In the genomic region with DNA sequence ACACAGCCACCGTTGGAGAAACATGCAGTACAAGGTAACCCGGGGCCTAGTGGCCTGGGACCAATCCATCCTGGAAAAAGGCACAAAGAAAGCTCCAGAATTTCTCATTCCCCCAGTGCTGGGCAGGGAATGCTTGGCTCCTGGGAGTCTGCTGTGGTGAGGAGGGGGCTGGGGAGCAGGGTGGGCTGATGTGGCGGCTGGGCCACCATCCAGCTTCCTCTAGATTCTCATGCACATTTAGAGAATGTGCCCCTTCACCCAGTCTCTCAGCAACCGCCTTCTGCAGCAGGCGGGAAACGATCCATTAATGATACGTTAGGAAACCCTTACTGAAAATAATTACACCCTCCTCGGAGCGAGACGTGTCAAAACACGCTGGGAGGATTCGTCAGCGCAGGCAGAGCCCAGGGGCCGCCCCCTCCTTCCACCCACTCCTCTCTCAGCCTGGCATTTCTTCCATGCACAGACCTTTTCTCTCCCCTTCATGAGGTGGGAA, we compare ENCODE assay signal across 15 cellular contexts. TPM values are rescaled to one million over a fixed set of nuclear protein-coding genes. Genes with fewer than 3 reads are reported as not detected.
DNase-seq lines count a peak whose midpoint lies in the region; ATAC-seq and TF ChIP-seq lines count a peak whose summit lies in the region.
"Had no signal": no experiment of that assay in that cellular context is flagged by ENCODE, and none has a peak within 500 bp of the region (broad histone marks: within the 10 kb centered on the region; RNA-seq: fewer than 3 reads in every experiment).

No MANE protein-coding gene starts in this region.

- peaks cover 13% of the 10 kb centered on the region for H3K4me1 ChIP-seq in mammary epithelial cell (ENCODE audit: insufficient read depth, low read length)
- H3K4me1 ChIP-seq in trophoblast cell (ENCODE audit: control insufficient read depth in 1 of 2, insufficient read depth in 2 of 2, low read length in 2 of 2): peaks cover 19 to 20% of the 10 kb centered on the region in 2 experiments
- H3K4me1 ChIP-seq in CD4-positive, alpha-beta memory T cell (ENCODE audit: insufficient read depth, low read length): no peaks in the 10 kb centered on the region
- peaks cover 0 to 7% (median 0%) of the 10 kb centered on the region in 4 donors for H3K4me1 ChIP-seq in tibial nerve
- H3K4me1 ChIP-seq in gastroesophageal sphincter: no peaks in the 10 kb centered on the region

- WGBS in mammary epithelial cell (ENCODE audit: low coverage, missing lambda C conversion rate): 0% methylated on average over 3 of the region's 14 CpGs
- no CpG with 5 or more reads among the region's 14 CpGs for WGBS in trophoblast cell (ENCODE audit: extremely low coverage, insufficient coverage, insufficient read length)
- WGBS in tibial nerve, 2 donors: 28 to 40% methylated on average over 14 of the region's 14 CpGs
- 67 to 80% methylated on average over 4 to 5 of the region's 14 CpGs for WGBS in gastroesophageal sphincter (ENCODE audit: low coverage in 1 of 2), 2 donors

- H3K4me3 ChIP-seq in mammary epithelial cell (replicated peaks in 1 of 3; ENCODE audit: insufficient read depth in 1 of 3, low read depth in 2 of 3, low read length in 3 of 3) (no peak overlapping the region), trophoblast cell (ENCODE audit: low read depth, low read length) (no peak overlapping the region), tibial nerve (no peak overlapping the region), gastroesophageal sphincter (no peak overlapping the region)
- H3K4me3 ChIP-seq in CD4-positive, alpha-beta memory T cell (ENCODE audit: low read length in 2 of 2): no peak overlapping the region
- H3K4me3 ChIP-seq: coronary artery, mucosa of descending colon had no signal

- ATAC-seq in gastroesophageal sphincter: no peak
- ATAC-seq: activated CD4-positive, CD25-positive, alpha-beta regulatory T cell treated with anti-CD3 and anti-CD28 coated beads, Interleukin-2, amount 50 U/mL, for 24 hours; mucosa of descending colon; stimulated activated naive CD8-positive, alpha-beta T cell treated with anti-CD3 and anti-CD28 coated beads, Interleukin-15, Interleukin-2, amounts not matched to agents 100 U/mL and 50 U/mL, for 24 hours had no signal

- H3K23ac ChIP-seq in trophoblast cell (ENCODE audit: low read length): no peak overlapping the region

- H3K27me3 ChIP-seq in mammary epithelial cell (ENCODE audit: insufficient read depth, low read length) (no peaks in the 10 kb centered on the region), trophoblast cell (ENCODE audit: insufficient read depth, low read length) (no peaks in the 10 kb centered on the region), tibial nerve (no peaks in the 10 kb centered on the region), gastroesophageal sphincter (no peaks in the 10 kb centered on the region)
- no peaks in the 10 kb centered on the region for H3K27me3 ChIP-seq in CD4-positive, alpha-beta memory T cell (ENCODE audit: insufficient read depth, low read length)

- no peak overlapping the region for H3K4ac ChIP-seq in trophoblast cell (ENCODE audit: low read depth, low read length)

- no peaks in the 10 kb centered on the region for H3K36me3 Mint-ChIP-seq in CD4-positive, alpha-beta memory T cell

- H3K14ac ChIP-seq in trophoblast cell (ENCODE audit: low read length): peak overlapping the region; percentile 37

- peak overlapping the region; percentile 50 for H2AFZ ChIP-seq in mammary epithelial cell (ENCODE audit: low read depth, low read length)
- H2AFZ ChIP-seq in trophoblast cell (ENCODE audit: insufficient read depth, low read length, poor library complexity): no peak overlapping the region

- CTCF ChIA-PET in mammary epithelial cell (lab: Charles Lee; ENCODE audit: low non-redundant PET): interaction anchor here (0.6 kb wide), 1 partner anchor 54 kb away, joined by 5 read pairs; no protein-coding TSS in a partner anchor
- CTCF ChIA-PET in CD4-positive, alpha-beta memory T cell (lab: Charles Lee; ENCODE audit: partially characterized antibody): no interaction called here

- DNase-seq in HPDE6-E6E7 (ENCODE audit: extremely low spot score) (peak; percentile 86), NCI-H2171 (lab: John Stamatoyannopoulos, UW) (peak; percentile 88), mammary epithelial cell (peak; percentile 74), trophoblast cell (peak in 1 of 2 donors; percentile 31), NCI-H2029 treated with DMSO at 0.1 percent for 48 hours (lab: John Stamatoyannopoulos, UW) (no peak), tibial nerve (ENCODE audit: low spot score in 2 of 2) (no peak)
- no peak for DNase-seq in CD4-positive, alpha-beta memory T cell
- DNase-seq: activated T-cell treated with anti-CD3 and anti-CD28 coated beads, Interleukin-2, amount 50 U/mL, for 1 hour; EL; mucosa of descending colon; NK-92 treated with Interleukin-12 subunit alpha and Interleukin-12 subunit beta, amount 100 ng/mL, for 24 hours; stimulated activated naive CD8-positive, alpha-beta T cell treated with anti-CD3 and anti-CD28 coated beads, Interleukin-15, Interleukin-2, amounts not matched to agents 100 U/mL and 50 U/mL, for 24 hours had no signal

- H3K9me3 ChIP-seq in mammary epithelial cell (replicated peaks; ENCODE audit: insufficient read depth, low read length): no peaks in the 10 kb centered on the region
- H3K9me3 ChIP-seq in trophoblast cell (ENCODE audit: insufficient read depth, low read depth, low read length): no peaks in the 10 kb centered on the region
- no peaks in the 10 kb centered on the region for H3K9me3 ChIP-seq in CD4-positive, alpha-beta memory T cell (ENCODE audit: control insufficient read depth in 1 of 2, low read length in 2 of 2)
- no peaks in the 10 kb centered on the region for H3K9me3 ChIP-seq in tibial nerve
- no peaks in the 10 kb centered on the region for H3K9me3 ChIP-seq in gastroesophageal sphincter
- H3K9me3 ChIP-seq: mucosa of descending colon had no signal

- no peaks in the 10 kb centered on the region for H3K9me3 Mint-ChIP-seq in CD4-positive, alpha-beta memory T cell

- TF ChIP-seq POLR2A in tibial nerve (IDR thresholded peaks at IDR 0.05): no peak
- TF ChIP-seq POLR2A in gastroesophageal sphincter (IDR thresholded peaks at IDR 0.05): no peak

- H4K91ac ChIP-seq in trophoblast cell (ENCODE audit: low read depth, low read length): peak overlapping the region; percentile 79

- no peak for TF ChIP-seq EP300 in tibial nerve (IDR thresholded peaks at IDR 0.05)
- no peak for TF ChIP-seq EP300 in gastroesophageal sphincter (IDR thresholded peaks at IDR 0.05)

- no peak overlapping the region for H2AK5ac ChIP-seq in trophoblast cell (ENCODE audit: low read length)

- TF ChIP-seq CTCF in mammary epithelial cell (conservative IDR thresholded peaks at IDR 0.05 in 1 of 2, IDR thresholded peaks at IDR 0.05 in 1 of 2; ENCODE audit: extremely low read depth in 1 of 2, insufficient read depth in 1 of 2, low read depth in 1 of 2, low read length in 2 of 2) (no peak), tibial nerve (IDR thresholded peaks at IDR 0.05) (no peak), gastroesophageal sphincter (IDR thresholded peaks at IDR 0.05) (no peak)

- H3K4me3 Mint-ChIP-seq in CD4-positive, alpha-beta memory T cell: no peak overlapping the region

- H3K27me3 Mint-ChIP-seq in CD4-positive, alpha-beta memory T cell: no peaks in the 10 kb centered on the region

- no peaks in the 10 kb centered on the region for H4K20me1 ChIP-seq in mammary epithelial cell (ENCODE audit: insufficient read depth, low read length)

- no peak overlapping the region for H2BK5ac ChIP-seq in trophoblast cell (ENCODE audit: low read depth, low read length, poor library complexity)

- H3K79me1 ChIP-seq in trophoblast cell (ENCODE audit: low read length): peaks cover 22% of the 10 kb centered on the region

- H3K18ac ChIP-seq in trophoblast cell (ENCODE audit: low read length): no peak overlapping the region

- peak overlapping the region; percentile 4 for H3K27ac ChIP-seq in mammary epithelial cell (ENCODE audit: insufficient read depth, low read depth, low read length)
- H3K27ac ChIP-seq in trophoblast cell (ENCODE audit: low read depth, low read length): no peak overlapping the region
- no peak overlapping the region for H3K27ac ChIP-seq in CD4-positive, alpha-beta memory T cell (ENCODE audit: low read depth, low read length)
- H3K27ac ChIP-seq in tibial nerve: no peak overlapping the region
- no peak overlapping the region for H3K27ac ChIP-seq in gastroesophageal sphincter
- H3K27ac ChIP-seq: coronary artery had no signal

- intact Hi-C loops in mammary epithelial cell (cut with micrococcal nuclease): loop anchor here (1.0 kb wide), 1 partner anchor 11 kb away; no protein-coding TSS in a partner anchor
- intact Hi-C loops in CD4-positive, alpha-beta memory T cell (cut with micrococcal nuclease): no loop called here

- no peaks in the 10 kb centered on the region for H3K4me1 Mint-ChIP-seq in CD4-positive, alpha-beta memory T cell

- BruUV-seq in mammary epithelial cell (replicated peaks; lab: Mats Ljungman, UMichigan): no TSS peak

- POLR2A ChIA-PET in CD4-positive, alpha-beta memory T cell (lab: Charles Lee; ENCODE audit: partially characterized antibody): no interaction called here

- dilution Hi-C loops in mammary epithelial cell (cut with HindIII; ENCODE audit: low sequenced_read_pairs): no loop called here

- H3K36me3 ChIP-seq in mammary epithelial cell (ENCODE audit: insufficient read depth, low read length): no peaks in the 10 kb centered on the region
- no peaks in the 10 kb centered on the region for H3K36me3 ChIP-seq in trophoblast cell (ENCODE audit: control insufficient read depth in 1 of 2, insufficient read depth in 2 of 2, low read length in 2 of 2)
- H3K36me3 ChIP-seq in CD4-positive, alpha-beta memory T cell (ENCODE audit: insufficient read depth, low read length): no peaks in the 10 kb centered on the region
- no peaks in the 10 kb centered on the region for H3K36me3 ChIP-seq in tibial nerve
- no peaks in the 10 kb centered on the region for H3K36me3 ChIP-seq in gastroesophageal sphincter

- H2BK12ac ChIP-seq in trophoblast cell (ENCODE audit: low read length): peak overlapping the region; percentile 10

- no peak overlapping the region for H3K27ac Mint-ChIP-seq in CD4-positive, alpha-beta memory T cell

- H3K4me2 ChIP-seq in mammary epithelial cell (ENCODE audit: insufficient read depth, low read depth, low read length): peak overlapping the region; percentile 51
- H3K4me2 ChIP-seq in trophoblast cell (ENCODE audit: low read length): no peak overlapping the region

- H3K9ac ChIP-seq in mammary epithelial cell (ENCODE audit: insufficient read depth, low read length) (peak overlapping the region; percentile 13), trophoblast cell (ENCODE audit: low read length) (no peak overlapping the region)

- H4K8ac ChIP-seq in trophoblast cell (ENCODE audit: low read depth, low read length): no peak overlapping the region

- in situ Hi-C loops in mammary epithelial cell (cut with MboI; ENCODE audit: low sequenced_read_pairs in 2 of 2): no loop called here

- H3K79me2 ChIP-seq in mammary epithelial cell (ENCODE audit: insufficient read depth, low read length) (no peaks in the 10 kb centered on the region), trophoblast cell (ENCODE audit: control insufficient read depth, insufficient read depth, low read length, poor library complexity) (peaks cover 2% of the 10 kb centered on the region)

- peak overlapping the region; percentile 73 for H2BK120ac ChIP-seq in trophoblast cell (ENCODE audit: insufficient read depth, low read length, poor library complexity)

- no peak overlapping the region for H4K12ac ChIP-seq in trophoblast cell (ENCODE audit: low read depth, low read length)

RNA-seq across cellular contexts. Expression of a gene that starts 55.9 kb away (rescaled TPM):
- 10 to 100 TPM; 15.7 to 20.0 TPM for total RNA-seq in mammary epithelial cell
- polyA plus RNA-seq in mammary epithelial cell: 8.2 TPM
- 53.8 TPM for polyA minus RNA-seq in mammary epithelial cell
- polyA plus RNA-seq in trophoblast cell (2013): 108 and 116 TPM in 2 replicates
- 10 to 100 TPM; 31.0 to 31.2 TPM for total RNA-seq in CD4-positive, alpha-beta memory T cell
- polyA plus RNA-seq in CD4-positive, alpha-beta memory T cell: 1 to 10 TPM; 2.7 to 4.7 TPM
- 10 to 100 TPM; 34.3 to 56.8 (median 35.6) TPM for total RNA-seq in tibial nerve
- 10 to 100 TPM; 41.2 to 76.0 (median 55.2) TPM for total RNA-seq in gastroesophageal sphincter

Comparison
In these comparisons a context has a peak if more than half of its experiments do, and no peak if none do; other contexts are left out.
1. DNase-seq: peak in HPDE6-E6E7 (single experiment), NCI-H2171 (single experiment) and mammary epithelial cell (single experiment); none in NCI-H2029 treated with DMSO at 0.1 percent for 48 hours (single experiment), CD4-positive, alpha-beta memory T cell (0 of 5) and tibial nerve (0 of 2).